ENCODE assay signal across 28 cellular contexts in the genomic region with DNA sequence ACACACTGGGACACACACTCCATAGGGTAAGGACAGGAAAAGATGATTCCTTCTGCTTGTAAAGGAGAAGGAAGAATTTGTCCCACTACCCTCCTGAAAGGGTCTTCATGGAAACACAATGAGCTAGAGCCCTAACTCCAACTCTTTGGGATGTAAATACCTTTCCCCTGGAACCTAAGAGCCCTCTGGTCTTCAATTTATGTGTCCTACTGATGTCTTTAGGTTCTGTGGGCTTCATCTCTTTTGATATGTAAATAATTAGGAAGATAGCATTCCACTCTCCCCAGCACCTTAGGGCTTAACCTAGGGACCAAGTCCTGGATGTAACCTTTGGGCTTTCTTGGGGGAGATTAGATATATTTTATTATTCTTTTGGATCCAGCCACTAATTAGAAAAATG. TPM values are rescaled to one million over a fixed set of nuclear protein-coding genes. Genes with fewer than 3 reads are reported as not detected.
DNase-seq lines count a peak whose midpoint lies in the region; ATAC-seq, FAIRE-seq and TF ChIP-seq lines count a peak whose summit lies in the region.
"Had no signal": no experiment of that assay in that cellular context is flagged by ENCODE, and none has a peak within 500 bp of the region (broad histone marks: within the 10 kb centered on the region; RNA-seq: fewer than 3 reads in every experiment).

No MANE protein-coding gene starts in this region.

- H4K20me1 ChIP-seq in astrocyte (ENCODE audit: insufficient read depth, low read length): no peaks in the 10 kb centered on the region

- H3K36me3 Mint-ChIP-seq in astrocyte (ENCODE audit: low read depth, unreplicated experiment): no peaks in the 10 kb centered on the region
- no peaks in the 10 kb centered on the region for H3K36me3 Mint-ChIP-seq in progenitor cell of endocrine pancreas (ENCODE audit: insufficient read depth)
- H3K36me3 Mint-ChIP-seq: activated CD4-positive, alpha-beta memory T cell treated with anti-CD3 and anti-CD28 coated beads for 36 hours; memory B cell had no signal

- H3K9me3 Mint-ChIP-seq in astrocyte (ENCODE audit: unreplicated experiment): no peaks in the 10 kb centered on the region
- H3K9me3 Mint-ChIP-seq in progenitor cell of endocrine pancreas (ENCODE audit: low read depth): peaks cover 4% of the 10 kb centered on the region
- H3K9me3 Mint-ChIP-seq: activated B cell treated with CpG ODN at 0.5 μM for 24 hours; activated CD4-positive, alpha-beta memory T cell treated with anti-CD3 and anti-CD28 coated beads for 36 hours; memory B cell had no signal

- peak overlapping the region; percentile 66 for H3K4me3 Mint-ChIP-seq in astrocyte (ENCODE audit: unreplicated experiment)
- peak overlapping the region; percentile 77 for H3K4me3 Mint-ChIP-seq in progenitor cell of endocrine pancreas (ENCODE audit: low read depth)
- H3K4me3 Mint-ChIP-seq: activated B cell treated with CpG ODN at 0.5 μM for 24 hours; activated CD4-positive, alpha-beta memory T cell treated with anti-CD3 and anti-CD28 coated beads for 36 hours; memory B cell had no signal

- H3K4me3 ChIP-seq in astrocyte (ENCODE audit: insufficient read depth, low read depth, low read length) (peak overlapping the region; percentile 44), iPS-15b (ENCODE audit: low read depth, low read length) (peak overlapping the region; percentile 41)
- H3K4me3 ChIP-seq: ovary had no signal

- H3K9ac ChIP-seq in ES-I3 (ENCODE audit: low read depth, low read length) (peak overlapping the region; percentile 52; the same call in 1 of the 2 replicates), astrocyte (ENCODE audit: low read length) (no peak overlapping the region), iPS-15b (ENCODE audit: low read depth, low read length) (no peak overlapping the region)

- FAIRE-seq in astrocyte (lab: Jason Lieb, UNC): no peak

- H3K27me3 Mint-ChIP-seq in astrocyte (ENCODE audit: low read depth, unreplicated experiment): peaks cover 50% of the 10 kb centered on the region
- H3K27me3 Mint-ChIP-seq in progenitor cell of endocrine pancreas: peaks cover 27% of the 10 kb centered on the region

- H3K4me1 ChIP-seq in ES-I3 (ENCODE audit: insufficient read depth, low read length) (0 out of 2 replicates have a peak, but pooled peaks cover 7% of the 10 kb centered on the region), astrocyte (ENCODE audit: insufficient read depth, low read length) (peaks cover 3% of the 10 kb centered on the region), iPS-15b (ENCODE audit: control insufficient read depth, insufficient read depth, low read length) (peaks cover 6% of the 10 kb centered on the region)

- H3K4me1 Mint-ChIP-seq in astrocyte (ENCODE audit: low read depth, unreplicated experiment) (no peaks in the 10 kb centered on the region), progenitor cell of endocrine pancreas (ENCODE audit: low read depth) (peaks cover 57% of the 10 kb centered on the region)
- H3K4me1 Mint-ChIP-seq: activated B cell treated with CpG ODN at 0.5 μM for 24 hours, memory B cell had no signal

- no peak overlapping the region for H3K27ac ChIP-seq in astrocyte (ENCODE audit: low read depth, low read length)
- H3K27ac ChIP-seq: adrenal gland, ovary, right lobe of liver had no signal

- no peak for ATAC-seq in HG02870 (IDR thresholded peaks at IDR 0.05; ENCODE audit: unreplicated experiment)
- ATAC-seq: HCT116 had no signal

- H2AFZ ChIP-seq in astrocyte (ENCODE audit: low read depth, low read length): peak overlapping the region; percentile 54

- H3K36me3 ChIP-seq in ES-I3 (ENCODE audit: insufficient read depth, low read length): no peaks in the 10 kb centered on the region
- no peaks in the 10 kb centered on the region for H3K36me3 ChIP-seq in astrocyte (ENCODE audit: insufficient read depth, low read length)
- H3K36me3 ChIP-seq in iPS-15b (ENCODE audit: control insufficient read depth, insufficient read depth, low read length): no peaks in the 10 kb centered on the region
- H3K36me3 ChIP-seq: adrenal gland, ovary, right lobe of liver had no signal

- H3K27me3 ChIP-seq in astrocyte (ENCODE audit: insufficient read depth, low read length): peaks cover 19% of the 10 kb centered on the region
- H3K27me3 ChIP-seq in iPS-15b (ENCODE audit: control insufficient read depth, insufficient read depth, low read length): peaks cover 99% of the 10 kb centered on the region
- H3K27me3 ChIP-seq: ovary had no signal

- no peak for TF ChIP-seq CTCF in astrocyte (IDR thresholded peaks at IDR 0.05; ENCODE audit: insufficient read depth, low read depth, low read length)
- TF ChIP-seq CTCF in progenitor cell of endocrine pancreas (IDR thresholded peaks at IDR 0.05; ENCODE audit: unreplicated experiment): no peak

- H3K79me2 ChIP-seq in astrocyte (ENCODE audit: insufficient read depth, low read length): no peaks in the 10 kb centered on the region

- no peak overlapping the region for H3K27ac Mint-ChIP-seq in astrocyte (ENCODE audit: unreplicated experiment)
- no peak overlapping the region for H3K27ac Mint-ChIP-seq in progenitor cell of endocrine pancreas
- H3K27ac Mint-ChIP-seq: activated B cell treated with CpG ODN at 0.5 μM for 24 hours; activated CD4-positive, alpha-beta memory T cell treated with anti-CD3 and anti-CD28 coated beads for 36 hours; memory B cell had no signal

- DNase-seq in astrocyte (ENCODE audit: low read depth): no peak
- no peak for DNase-seq in progenitor cell of endocrine pancreas (ENCODE audit: low spot score, unreplicated experiment)
- no peak for DNase-seq in activated CD4-positive, alpha-beta T cell treated with anti-CD3 and anti-CD28 coated beads for 48 hours
- DNase-seq in NCI-H226: no peak
- DNase-seq in NCI-H146 treated with DMSO at 0.1 percent for 48 hours (lab: John Stamatoyannopoulos, UW; ENCODE audit: unreplicated experiment): no peak
- DNase-seq: activated B cell treated with CpG ODN at 0.5 μM for 24 hours; activated CD4-positive, alpha-beta memory T cell treated with anti-CD3 and anti-CD28 coated beads for 36 hours; activated effector memory CD4-positive, alpha-beta T cell treated with anti-CD3 and anti-CD28 coated beads, Interleukin-2, amount 50 U/mL, for 16 hours; adrenal gland; caudate nucleus; left cardiac atrium; NCI-H1092; NCI-H2029 treated with DMSO at 0.1 percent for 48 hours; NCI-H345; NCI-H82; ovary; stimulated activated CD8-positive, alpha-beta memory T cell treated with anti-CD3 and anti-CD28 coated beads, Interleukin-4, amount 100 ng/mL, for 48 hours; T-helper 9 cell; trophoblast cell had no signal

- peak overlapping the region; percentile 82 for H3K4me2 ChIP-seq in astrocyte (ENCODE audit: low read length)

- H3K9me3 ChIP-seq in ES-I3 (ENCODE audit: control insufficient read depth, insufficient read depth, low read length) (no peaks in the 10 kb centered on the region), astrocyte (ENCODE audit: insufficient read depth, low read depth, low read length) (no peaks in the 10 kb centered on the region), iPS-15b (ENCODE audit: control insufficient read depth, insufficient read depth, low read length) (no peaks in the 10 kb centered on the region)
- H3K9me3 ChIP-seq: adrenal gland, ovary, right lobe of liver had no signal

RNA-seq across cellular contexts. Expression of a gene that starts 38.3 kb away (rescaled TPM):
- total RNA-seq in astrocyte: not detected in 2 replicates
- 1.2 TPM in 1 of 2 replicates, not detected in the other for total RNA-seq in progenitor cell of endocrine pancreas
- total RNA-seq: activated B cell treated with CpG ODN at 0.5 μM for 24 hours; activated CD4-positive, alpha-beta memory T cell treated with anti-CD3 and anti-CD28 coated beads for 36 hours; dermis blood vessel endothelial cell; LHCN-M2; OCI-LY7 had no signal

RNA-seq across cellular contexts. Expression of a gene that starts 44.4 kb away (rescaled TPM):
- not detected in 2 replicates for total RNA-seq in astrocyte
- not detected in 2 replicates for total RNA-seq in progenitor cell of endocrine pancreas
- total RNA-seq: activated CD4-positive, alpha-beta memory T cell treated with anti-CD3 and anti-CD28 coated beads for 36 hours; dermis blood vessel endothelial cell; LHCN-M2; OCI-LY7 had no signal

RNA-seq across cellular contexts. Expression of a gene that starts 54.9 kb away (rescaled TPM):
- total RNA-seq in astrocyte: 0.61 and 0.99 TPM in 2 replicates
- 0.34 and 0.58 TPM in 2 replicates for total RNA-seq in progenitor cell of endocrine pancreas
- total RNA-seq: activated B cell treated with CpG ODN at 0.5 μM for 24 hours; activated CD4-positive, alpha-beta memory T cell treated with anti-CD3 and anti-CD28 coated beads for 36 hours; LHCN-M2; OCI-LY7 had no signal
